Comparison of ENCODE assay signal across 8 cellular contexts in the genomic region with DNA sequence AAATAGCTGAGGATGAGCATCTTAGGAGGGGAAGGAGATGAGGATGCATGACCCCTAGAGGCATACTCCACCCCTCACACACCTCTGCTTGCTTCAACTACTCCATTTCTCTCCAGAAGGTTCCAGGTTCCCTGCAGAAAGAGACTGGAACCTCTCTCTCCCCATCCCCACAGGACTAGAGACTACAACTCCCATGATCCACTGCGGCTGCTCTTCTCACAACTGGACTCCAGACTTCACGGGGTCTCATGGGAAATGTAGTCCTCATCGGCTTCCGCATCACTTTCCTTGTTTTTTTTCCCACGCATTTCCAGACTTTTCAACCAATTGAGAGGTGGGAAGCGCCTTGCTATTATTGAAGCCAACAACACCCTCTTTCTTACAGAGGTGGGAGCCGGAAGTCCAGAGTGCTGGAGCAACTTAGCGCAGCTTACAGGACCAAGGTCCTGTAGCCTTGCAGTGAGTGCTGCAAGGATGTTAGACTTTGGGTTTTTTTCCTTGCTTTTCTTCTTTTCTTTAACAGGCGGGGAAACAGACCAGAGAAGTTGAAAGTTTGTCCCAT.
DNase-seq lines count a peak whose midpoint lies in the region; ATAC-seq and TF ChIP-seq lines count a peak whose summit lies in the region.

No MANE protein-coding gene starts in this region.

- peak overlapping the region; percentile 64 to 75 for H3K4me3 Mint-ChIP-seq in stimulated activated naive B cell treated with anti-CD40 and anti-IgM and Interleukin-4, amounts not matched to agents 10 μg/mL and 1 μg/mL and 100 μg/mL, for 72 hours

- peak overlapping the region; percentile 36 to 45 for H3K4me3 ChIP-seq in muscle layer of duodenum (ENCODE audit: low read depth in 1 of 2, low read length in 2 of 2)

- no peaks in the 10 kb centered on the region for H3K36me3 ChIP-seq in muscle layer of duodenum (ENCODE audit: control insufficient read depth in 1 of 2, insufficient read depth in 2 of 2, low read length in 2 of 2)

- TF ChIP-seq CTCF in AG09319 (IDR thresholded peaks at IDR 0.05; ENCODE audit: low read depth, low read length), result no peak

- peaks cover 21 to 24% of the 10 kb centered on the region in 2 donors for H3K4me1 Mint-ChIP-seq in stimulated activated naive B cell treated with anti-CD40 and anti-IgM and Interleukin-4, amounts not matched to agents 10 μg/mL and 1 μg/mL and 100 μg/mL, for 72 hours

- no peak overlapping the region for H3K27ac ChIP-seq in muscle layer of duodenum (ENCODE audit: low read length)

- H3K9me3 ChIP-seq in muscle layer of duodenum (ENCODE audit: control insufficient read depth in 1 of 2, low read length in 2 of 2), result no peaks in the 10 kb centered on the region

- H3K27me3 Mint-ChIP-seq in stimulated activated naive B cell treated with anti-CD40 and anti-IgM and Interleukin-4, amounts not matched to agents 10 μg/mL and 1 μg/mL and 100 μg/mL, for 72 hours, result peaks cover 68 to 76% of the 10 kb centered on the region in 2 donors

- peaks cover 30% of the 10 kb centered on the region for H3K27me3 ChIP-seq in muscle layer of duodenum (ENCODE audit: low read depth, low read length)

- peaks cover 16 to 20% of the 10 kb centered on the region in 2 donors for H3K9me3 Mint-ChIP-seq in stimulated activated naive B cell treated with anti-CD40 and anti-IgM and Interleukin-4, amounts not matched to agents 10 μg/mL and 1 μg/mL and 100 μg/mL, for 72 hours

- no peak overlapping the region for H3K27ac Mint-ChIP-seq in stimulated activated naive B cell treated with anti-CD40 and anti-IgM and Interleukin-4, amounts not matched to agents 10 μg/mL and 1 μg/mL and 100 μg/mL, for 72 hours

- peak; percentile 55 for ATAC-seq in HG03280 (IDR thresholded peaks at IDR 0.05; ENCODE audit: unreplicated experiment)
- ATAC-seq in stimulated activated naive B cell treated with anti-CD40 and anti-IgM and Interleukin-4, amounts not matched to agents 10 μg/mL and 1 μg/mL and 100 μg/mL, for 72 hours (replicated peaks), result peak; percentile 90 to 92

- peaks cover 4 to 18% of the 10 kb centered on the region in 2 donors for H3K36me3 Mint-ChIP-seq in stimulated activated naive B cell treated with anti-CD40 and anti-IgM and Interleukin-4, amounts not matched to agents 10 μg/mL and 1 μg/mL and 100 μg/mL, for 72 hours

- DNase-seq in AG09319 (ENCODE audit: extremely low read depth, low read depth) (peak; percentile 37), OCI-M2 (lab: John Stamatoyannopoulos, UW; ENCODE audit: unreplicated experiment) (peak; percentile 47), fibroblast of gingiva (ENCODE audit: low read depth) (peak; percentile 77), GM19240 (ENCODE audit: insufficient read length, low spot score) (no peak)
- DNase-seq in activated T-cell treated with anti-CD3 and anti-CD28 coated beads, Interleukin-2, amount 50 U/mL, for 48 hours, result peak; percentile 69 to 72
- peak; percentile 38 for DNase-seq in stimulated activated naive B cell treated with anti-CD40 and anti-IgM and Interleukin-4, amounts not matched to agents 10 μg/mL and 1 μg/mL and 100 μg/mL, for 72 hours

- peaks cover 0 to 26% of the 10 kb centered on the region in 2 donors for H3K4me1 ChIP-seq in muscle layer of duodenum (ENCODE audit: control insufficient read depth in 1 of 2, insufficient read depth in 2 of 2, low read length in 2 of 2)
